Comparison of ENCODE assay signal across 2 cellular contexts in the genomic region with DNA sequence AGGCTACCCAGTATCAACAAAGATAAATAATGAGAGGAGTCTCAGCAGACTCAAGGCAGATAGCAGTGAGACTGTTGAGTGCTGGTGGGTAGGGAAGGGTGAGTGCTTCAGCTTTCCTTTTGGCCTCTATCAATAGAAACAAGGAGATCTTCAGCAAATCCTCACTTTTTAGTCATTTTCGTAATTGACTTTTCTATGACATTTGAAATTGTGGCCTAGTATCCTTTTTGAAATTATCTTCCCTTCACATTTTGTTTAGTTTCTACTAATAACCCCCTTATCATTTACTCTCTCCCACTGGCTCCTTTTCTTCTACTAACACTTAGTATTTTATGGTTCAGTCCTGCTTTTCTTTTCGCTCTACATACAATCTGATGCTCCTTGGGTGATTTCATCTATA.
TF ChIP-seq lines count a peak whose summit lies in the region.

No MANE protein-coding gene starts in this region.

TF ChIP-seq in HEK293, 187 proteins besides CTCF, POLR2A, EP300 and RAD21:
- TF ChIP-seq, protein P1, sequence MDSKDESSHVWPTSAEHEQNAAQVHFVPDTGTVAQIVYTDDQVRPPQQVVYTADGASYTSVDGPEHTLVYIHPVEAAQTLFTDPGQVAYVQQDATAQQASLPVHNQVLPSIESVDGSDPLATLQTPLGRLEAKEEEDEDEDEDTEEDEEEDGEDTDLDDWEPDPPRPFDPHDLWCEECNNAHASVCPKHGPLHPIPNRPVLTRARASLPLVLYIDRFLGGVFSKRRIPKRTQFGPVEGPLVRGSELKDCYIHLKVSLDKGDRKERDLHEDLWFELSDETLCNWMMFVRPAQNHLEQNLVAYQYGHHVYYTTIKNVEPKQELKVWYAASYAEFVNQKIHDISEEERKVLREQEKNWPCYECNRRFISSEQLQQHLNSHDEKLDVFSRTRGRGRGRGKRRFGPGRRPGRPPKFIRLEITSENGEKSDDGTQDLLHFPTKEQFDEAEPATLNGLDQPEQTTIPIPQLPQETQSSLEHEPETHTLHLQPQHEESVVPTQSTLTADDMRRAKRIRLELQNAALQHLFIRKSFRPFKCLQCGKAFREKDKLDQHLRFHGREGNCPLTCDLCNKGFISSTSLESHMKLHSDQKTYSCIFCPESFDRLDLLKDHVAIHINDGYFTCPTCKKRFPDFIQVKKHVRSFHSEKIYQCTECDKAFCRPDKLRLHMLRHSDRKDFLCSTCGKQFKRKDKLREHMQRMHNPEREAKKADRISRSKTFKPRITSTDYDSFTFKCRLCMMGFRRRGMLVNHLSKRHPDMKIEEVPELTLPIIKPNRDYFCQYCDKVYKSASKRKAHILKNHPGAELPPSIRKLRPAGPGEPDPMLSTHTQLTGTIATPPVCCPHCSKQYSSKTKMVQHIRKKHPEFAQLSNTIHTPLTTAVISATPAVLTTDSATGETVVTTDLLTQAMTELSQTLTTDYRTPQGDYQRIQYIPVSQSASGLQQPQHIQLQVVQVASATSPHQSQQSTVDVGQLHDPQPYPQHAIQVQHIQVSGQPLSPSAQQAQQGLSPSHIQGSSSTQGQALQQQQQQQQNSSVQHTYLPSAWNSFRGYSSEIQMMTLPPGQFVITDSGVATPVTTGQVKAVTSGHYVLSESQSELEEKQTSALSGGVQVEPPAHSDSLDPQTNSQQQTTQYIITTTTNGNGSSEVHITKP (tag by site-specific recombination; IDR thresholded peaks at IDR 0.05): peak; percentile 84
- TF ChIP-seq ZNF157 (tag by site-specific recombination; IDR thresholded peaks at IDR 0.05) (no peak), GLIS2 (tag by site-specific recombination; IDR thresholded peaks at IDR 0.05) (no peak)
TF ChIP-seq in HEK293: peak in this region for 1.

TF ChIP-seq in GM12878, 131 proteins besides CTCF, POLR2A, EP300 and RAD21 (continued from another document):
- TF ChIP-seq KAT2A (conservative IDR thresholded peaks at IDR 0.05; ENCODE audit: control insufficient read depth, low read depth, low read length) (no peak), IRF4 (IDR thresholded peaks at IDR 0.05; ENCODE audit: low read depth, low read length) (no peak), BCL11A (IDR thresholded peaks at IDR 0.05; ENCODE audit: low read depth, low read length) (no peak), SIX5 (IDR thresholded peaks at IDR 0.05; ENCODE audit: low read depth, low read length, severe bottlenecking) (no peak), TCF7 (IDR thresholded peaks at IDR 0.05; ENCODE audit: borderline replicate concordance) (no peak), KLF5 (IDR thresholded peaks at IDR 0.05; ENCODE audit: partially characterized antibody) (no peak), PML (IDR thresholded peaks at IDR 0.05; ENCODE audit: low read length) (no peak), KDM1A (IDR thresholded peaks at IDR 0.05; ENCODE audit: borderline replicate concordance) (no peak), MEF2A (IDR thresholded peaks at IDR 0.05; ENCODE audit: insufficient read depth, low read depth, low read length) (no peak), SIN3A (IDR thresholded peaks at IDR 0.05; ENCODE audit: low read depth, low read length) (no peak), RBBP5 (conservative IDR thresholded peaks at IDR 0.05) (no peak), NR2C1 (IDR thresholded peaks at IDR 0.05) (no peak)
- TF ChIP-seq, protein P2, sequence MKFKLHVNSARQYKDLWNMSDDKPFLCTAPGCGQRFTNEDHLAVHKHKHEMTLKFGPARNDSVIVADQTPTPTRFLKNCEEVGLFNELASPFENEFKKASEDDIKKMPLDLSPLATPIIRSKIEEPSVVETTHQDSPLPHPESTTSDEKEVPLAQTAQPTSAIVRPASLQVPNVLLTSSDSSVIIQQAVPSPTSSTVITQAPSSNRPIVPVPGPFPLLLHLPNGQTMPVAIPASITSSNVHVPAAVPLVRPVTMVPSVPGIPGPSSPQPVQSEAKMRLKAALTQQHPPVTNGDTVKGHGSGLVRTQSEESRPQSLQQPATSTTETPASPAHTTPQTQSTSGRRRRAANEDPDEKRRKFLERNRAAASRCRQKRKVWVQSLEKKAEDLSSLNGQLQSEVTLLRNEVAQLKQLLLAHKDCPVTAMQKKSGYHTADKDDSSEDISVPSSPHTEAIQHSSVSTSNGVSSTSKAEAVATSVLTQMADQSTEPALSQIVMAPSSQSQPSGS (IDR thresholded peaks at IDR 0.05; ENCODE audit: low read length): no peak
- TF ChIP-seq, protein P3, sequence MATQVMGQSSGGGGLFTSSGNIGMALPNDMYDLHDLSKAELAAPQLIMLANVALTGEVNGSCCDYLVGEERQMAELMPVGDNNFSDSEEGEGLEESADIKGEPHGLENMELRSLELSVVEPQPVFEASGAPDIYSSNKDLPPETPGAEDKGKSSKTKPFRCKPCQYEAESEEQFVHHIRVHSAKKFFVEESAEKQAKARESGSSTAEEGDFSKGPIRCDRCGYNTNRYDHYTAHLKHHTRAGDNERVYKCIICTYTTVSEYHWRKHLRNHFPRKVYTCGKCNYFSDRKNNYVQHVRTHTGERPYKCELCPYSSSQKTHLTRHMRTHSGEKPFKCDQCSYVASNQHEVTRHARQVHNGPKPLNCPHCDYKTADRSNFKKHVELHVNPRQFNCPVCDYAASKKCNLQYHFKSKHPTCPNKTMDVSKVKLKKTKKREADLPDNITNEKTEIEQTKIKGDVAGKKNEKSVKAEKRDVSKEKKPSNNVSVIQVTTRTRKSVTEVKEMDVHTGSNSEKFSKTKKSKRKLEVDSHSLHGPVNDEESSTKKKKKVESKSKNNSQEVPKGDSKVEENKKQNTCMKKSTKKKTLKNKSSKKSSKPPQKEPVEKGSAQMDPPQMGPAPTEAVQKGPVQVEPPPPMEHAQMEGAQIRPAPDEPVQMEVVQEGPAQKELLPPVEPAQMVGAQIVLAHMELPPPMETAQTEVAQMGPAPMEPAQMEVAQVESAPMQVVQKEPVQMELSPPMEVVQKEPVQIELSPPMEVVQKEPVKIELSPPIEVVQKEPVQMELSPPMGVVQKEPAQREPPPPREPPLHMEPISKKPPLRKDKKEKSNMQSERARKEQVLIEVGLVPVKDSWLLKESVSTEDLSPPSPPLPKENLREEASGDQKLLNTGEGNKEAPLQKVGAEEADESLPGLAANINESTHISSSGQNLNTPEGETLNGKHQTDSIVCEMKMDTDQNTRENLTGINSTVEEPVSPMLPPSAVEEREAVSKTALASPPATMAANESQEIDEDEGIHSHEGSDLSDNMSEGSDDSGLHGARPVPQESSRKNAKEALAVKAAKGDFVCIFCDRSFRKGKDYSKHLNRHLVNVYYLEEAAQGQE (IDR thresholded peaks at IDR 0.05; ENCODE audit: low read depth, low read length): no peak
- TF ChIP-seq, protein P4, sequence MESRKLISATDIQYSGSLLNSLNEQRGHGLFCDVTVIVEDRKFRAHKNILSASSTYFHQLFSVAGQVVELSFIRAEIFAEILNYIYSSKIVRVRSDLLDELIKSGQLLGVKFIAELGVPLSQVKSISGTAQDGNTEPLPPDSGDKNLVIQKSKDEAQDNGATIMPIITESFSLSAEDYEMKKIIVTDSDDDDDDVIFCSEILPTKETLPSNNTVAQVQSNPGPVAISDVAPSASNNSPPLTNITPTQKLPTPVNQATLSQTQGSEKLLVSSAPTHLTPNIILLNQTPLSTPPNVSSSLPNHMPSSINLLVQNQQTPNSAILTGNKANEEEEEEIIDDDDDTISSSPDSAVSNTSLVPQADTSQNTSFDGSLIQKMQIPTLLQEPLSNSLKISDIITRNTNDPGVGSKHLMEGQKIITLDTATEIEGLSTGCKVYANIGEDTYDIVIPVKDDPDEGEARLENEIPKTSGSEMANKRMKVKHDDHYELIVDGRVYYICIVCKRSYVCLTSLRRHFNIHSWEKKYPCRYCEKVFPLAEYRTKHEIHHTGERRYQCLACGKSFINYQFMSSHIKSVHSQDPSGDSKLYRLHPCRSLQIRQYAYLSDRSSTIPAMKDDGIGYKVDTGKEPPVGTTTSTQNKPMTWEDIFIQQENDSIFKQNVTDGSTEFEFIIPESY (IDR thresholded peaks at IDR 0.05): no peak
- TF ChIP-seq, protein P5, sequence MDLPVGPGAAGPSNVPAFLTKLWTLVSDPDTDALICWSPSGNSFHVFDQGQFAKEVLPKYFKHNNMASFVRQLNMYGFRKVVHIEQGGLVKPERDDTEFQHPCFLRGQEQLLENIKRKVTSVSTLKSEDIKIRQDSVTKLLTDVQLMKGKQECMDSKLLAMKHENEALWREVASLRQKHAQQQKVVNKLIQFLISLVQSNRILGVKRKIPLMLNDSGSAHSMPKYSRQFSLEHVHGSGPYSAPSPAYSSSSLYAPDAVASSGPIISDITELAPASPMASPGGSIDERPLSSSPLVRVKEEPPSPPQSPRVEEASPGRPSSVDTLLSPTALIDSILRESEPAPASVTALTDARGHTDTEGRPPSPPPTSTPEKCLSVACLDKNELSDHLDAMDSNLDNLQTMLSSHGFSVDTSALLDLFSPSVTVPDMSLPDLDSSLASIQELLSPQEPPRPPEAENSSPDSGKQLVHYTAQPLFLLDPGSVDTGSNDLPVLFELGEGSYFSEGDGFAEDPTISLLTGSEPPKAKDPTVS (IDR thresholded peaks at IDR 0.05; ENCODE audit: low read depth, low read length): no peak
- TF ChIP-seq, protein P6, sequence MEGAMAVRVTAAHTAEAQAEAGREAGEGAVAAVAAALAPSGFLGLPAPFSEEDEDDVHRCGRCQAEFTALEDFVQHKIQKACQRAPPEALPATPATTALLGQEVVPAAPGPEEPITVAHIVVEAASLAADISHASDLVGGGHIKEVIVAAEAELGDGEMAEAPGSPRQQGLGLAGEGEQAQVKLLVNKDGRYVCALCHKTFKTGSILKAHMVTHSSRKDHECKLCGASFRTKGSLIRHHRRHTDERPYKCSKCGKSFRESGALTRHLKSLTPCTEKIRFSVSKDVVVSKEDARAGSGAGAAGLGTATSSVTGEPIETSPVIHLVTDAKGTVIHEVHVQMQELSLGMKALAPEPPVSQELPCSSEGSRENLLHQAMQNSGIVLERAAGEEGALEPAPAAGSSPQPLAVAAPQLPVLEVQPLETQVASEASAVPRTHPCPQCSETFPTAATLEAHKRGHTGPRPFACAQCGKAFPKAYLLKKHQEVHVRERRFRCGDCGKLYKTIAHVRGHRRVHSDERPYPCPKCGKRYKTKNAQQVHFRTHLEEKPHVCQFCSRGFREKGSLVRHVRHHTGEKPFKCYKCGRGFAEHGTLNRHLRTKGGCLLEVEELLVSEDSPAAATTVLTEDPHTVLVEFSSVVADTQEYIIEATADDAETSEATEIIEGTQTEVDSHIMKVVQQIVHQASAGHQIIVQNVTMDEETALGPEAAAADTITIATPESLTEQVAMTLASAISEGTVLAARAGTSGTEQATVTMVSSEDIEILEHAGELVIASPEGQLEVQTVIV (IDR thresholded peaks at IDR 0.05; ENCODE audit: borderline replicate concordance, partially characterized antibody): no peak
